ENCODE assay signal across 19 cellular contexts in the genomic region with DNA sequence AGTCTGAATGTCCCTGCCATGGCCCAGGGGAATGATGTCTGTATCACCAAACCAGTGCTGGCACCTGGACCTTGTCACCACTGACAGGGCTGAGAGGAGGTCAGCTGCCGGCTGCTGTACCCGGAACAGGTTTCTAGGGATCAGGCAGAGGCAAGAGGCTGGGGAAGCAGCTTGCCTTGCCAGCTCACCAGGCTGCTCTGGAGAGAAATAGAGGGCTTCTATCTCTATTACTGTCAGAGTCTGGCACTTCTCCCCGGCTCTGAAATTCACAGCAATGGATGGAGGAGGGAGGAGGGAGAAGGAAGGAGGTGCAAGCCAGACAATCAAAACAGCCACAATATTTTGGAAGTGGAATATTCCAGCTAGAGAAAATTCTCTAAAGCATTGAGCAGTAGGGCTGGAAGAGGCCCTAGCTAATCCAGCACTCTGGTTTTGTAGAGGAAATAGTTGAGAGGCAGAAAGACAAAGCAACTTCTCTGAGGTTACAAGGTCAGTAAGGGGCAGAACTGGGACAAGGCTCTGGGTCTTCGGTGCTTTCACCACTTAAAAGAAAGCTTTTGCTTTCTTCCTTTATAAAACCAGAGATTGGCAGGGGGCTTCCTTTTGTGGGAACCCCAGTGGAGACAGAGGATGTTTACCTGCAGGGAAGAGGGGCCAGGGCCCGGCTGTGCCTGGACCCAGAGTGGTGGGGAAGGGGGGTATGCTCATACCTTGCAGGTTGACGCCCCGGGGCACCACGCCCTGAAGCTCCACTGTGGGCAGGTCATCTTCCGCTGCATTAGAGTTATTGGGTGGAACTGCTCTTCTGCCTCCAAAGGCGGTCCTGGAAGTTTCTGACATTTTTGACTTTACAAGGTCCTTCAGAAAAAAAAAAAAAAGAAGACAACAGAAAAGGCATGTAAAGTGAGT. TPM values are rescaled to one million over a fixed set of nuclear protein-coding genes. Genes with fewer than 3 reads are reported as not detected.
A peak's percentile ranks its signal among the peaks of the same experiment; 100 is the strongest.
DNase-seq lines count a peak whose midpoint lies in the region; ATAC-seq and TF ChIP-seq lines count a peak whose summit lies in the region.
"Had no signal": no experiment of that assay in that cellular context is flagged by ENCODE, and none has a peak within 500 bp of the region (broad histone marks: within the 10 kb centered on the region; RNA-seq: fewer than 3 reads in every experiment).

No MANE protein-coding gene starts in this region.

- no peaks in the 10 kb centered on the region for H3K36me3 Mint-ChIP-seq in activated CD4-positive, alpha-beta T cell treated with anti-CD3 and anti-CD28 coated beads, Interleukin-2, amount 10 ng/mL, durations not matched to agents 24 days and 14 days (ENCODE audit: low read depth)
- H3K36me3 Mint-ChIP-seq: activated naive CD8-positive, alpha-beta T cell treated with anti-CD3 and anti-CD28 coated beads for 36 hours; CD8-positive, alpha-beta memory T cell; stimulated activated effector memory CD8-positive, alpha-beta T cell treated with anti-CD3 and anti-CD28 coated beads, Interleukin-12 subunit alpha, Interleukin-12 subunit beta, amount 100 ng/mL, for 72 hours had no signal

- H3K27me3 ChIP-seq in HUES48 (ENCODE audit: control insufficient read depth, insufficient read depth, low read length) (peaks cover 24% of the 10 kb centered on the region), dorsolateral prefrontal cortex (peaks cover 0 to 21% (median 5%) of the 10 kb centered on the region in 45 donors)

- H3K4me3 ChIP-seq in HUES48 (ENCODE audit: low read depth, low read length), result no peak overlapping the region
- peak overlapping the region in 4 of 59 donors; percentile 15 to 51 (median 32) for H3K4me3 ChIP-seq in dorsolateral prefrontal cortex
- H3K4me3 ChIP-seq: lung, thyroid gland had no signal

- H3K9me3 Mint-ChIP-seq in activated CD4-positive, alpha-beta T cell treated with anti-CD3 and anti-CD28 coated beads, Interleukin-2, amount 10 ng/mL, durations not matched to agents 24 days and 14 days, result no peaks in the 10 kb centered on the region
- H3K9me3 Mint-ChIP-seq: activated naive CD8-positive, alpha-beta T cell treated with anti-CD3 and anti-CD28 coated beads for 36 hours; activated T-helper 1 cell treated with anti-CD3 and anti-CD28 coated beads, Interleukin-12 subunit alpha, Interleukin-12 subunit beta, Interleukin-2, Interleukin-4 antibody, amounts not matched to agents 30 ng/mL and 10 ng/mL and 1 ng/mL, durations not matched to agents 14 hours and 24 hours and 36 hours; CD8-positive, alpha-beta memory T cell; stimulated activated effector memory CD8-positive, alpha-beta T cell treated with anti-CD3 and anti-CD28 coated beads, Interleukin-12 subunit alpha, Interleukin-12 subunit beta, amount 100 ng/mL, for 72 hours had no signal

- ATAC-seq in GM18858 (IDR thresholded peaks at IDR 0.05; ENCODE audit: unreplicated experiment), result no peak
- ATAC-seq: HepG2; stimulated activated effector memory CD8-positive, alpha-beta T cell treated with anti-CD3 and anti-CD28 coated beads, Interleukin-12 subunit alpha, Interleukin-12 subunit beta, amount 100 ng/mL, for 72 hours had no signal

- peaks cover 11% of the 10 kb centered on the region; the same call in 1 of the 2 replicates for H3K4me1 ChIP-seq in HUES48 (ENCODE audit: control insufficient read depth, insufficient read depth, low read length)

- no peak for TF ChIP-seq CTCF in dorsolateral prefrontal cortex (IDR thresholded peaks at IDR 0.05 in 54 of 56, conservative IDR thresholded peaks at IDR 0.05 in 2 of 56; ENCODE audit: low read depth in 1 of 56, partially characterized antibody in 56 of 56)

- intact Hi-C loops in dorsolateral prefrontal cortex (cut with DNase I), result loop anchor here in 1 of 2 donors (5.0 to 10.0 kb wide), 2 partner anchors 237 to 311 kb away; a partner anchor contains a TSS
- intact Hi-C loops in activated CD4-positive, alpha-beta T cell treated with anti-CD3 and anti-CD28 coated beads, Interleukin-2, amount 10 ng/mL, durations not matched to agents 24 days and 14 days (cut with micrococcal nuclease), result loop anchor here (10.0 kb wide), 1 partner anchor 227 kb away; no protein-coding TSS in a partner anchor

- H3K9ac ChIP-seq in HUES48 (ENCODE audit: low read depth, low read length), result no peak overlapping the region

- no peaks in the 10 kb centered on the region for H3K9me3 ChIP-seq in HUES48 (ENCODE audit: control insufficient read depth, insufficient read depth, low read length)
- H3K9me3 ChIP-seq: thyroid gland had no signal

- no peaks in the 10 kb centered on the region for H3K4me1 Mint-ChIP-seq in activated CD4-positive, alpha-beta T cell treated with anti-CD3 and anti-CD28 coated beads, Interleukin-2, amount 10 ng/mL, durations not matched to agents 24 days and 14 days
- H3K4me1 Mint-ChIP-seq: activated naive CD8-positive, alpha-beta T cell treated with anti-CD3 and anti-CD28 coated beads for 36 hours; CD8-positive, alpha-beta memory T cell; stimulated activated effector memory CD8-positive, alpha-beta T cell treated with anti-CD3 and anti-CD28 coated beads, Interleukin-12 subunit alpha, Interleukin-12 subunit beta, amount 100 ng/mL, for 72 hours had no signal

- peaks cover 57% of the 10 kb centered on the region for H3K27me3 Mint-ChIP-seq in activated CD4-positive, alpha-beta T cell treated with anti-CD3 and anti-CD28 coated beads, Interleukin-2, amount 10 ng/mL, durations not matched to agents 24 days and 14 days

- H3K36me3 ChIP-seq in HUES48 (ENCODE audit: control insufficient read depth, insufficient read depth, low read length), result no peaks in the 10 kb centered on the region
- H3K36me3 ChIP-seq: thyroid gland had no signal

- no peak overlapping the region for H3K4me3 Mint-ChIP-seq in activated CD4-positive, alpha-beta T cell treated with anti-CD3 and anti-CD28 coated beads, Interleukin-2, amount 10 ng/mL, durations not matched to agents 24 days and 14 days
- H3K4me3 Mint-ChIP-seq: activated naive CD8-positive, alpha-beta T cell treated with anti-CD3 and anti-CD28 coated beads for 36 hours; activated T-helper 1 cell treated with anti-CD3 and anti-CD28 coated beads, Interleukin-12 subunit alpha, Interleukin-12 subunit beta, Interleukin-2, Interleukin-4 antibody, amounts not matched to agents 30 ng/mL and 10 ng/mL and 1 ng/mL, durations not matched to agents 14 hours and 24 hours and 36 hours; CD8-positive, alpha-beta memory T cell; stimulated activated effector memory CD8-positive, alpha-beta T cell treated with anti-CD3 and anti-CD28 coated beads, Interleukin-12 subunit alpha, Interleukin-12 subunit beta, amount 100 ng/mL, for 72 hours had no signal

- H3K27ac Mint-ChIP-seq in activated CD4-positive, alpha-beta T cell treated with anti-CD3 and anti-CD28 coated beads, Interleukin-2, amount 10 ng/mL, durations not matched to agents 24 days and 14 days, result no peak overlapping the region
- H3K27ac Mint-ChIP-seq: activated naive CD8-positive, alpha-beta T cell treated with anti-CD3 and anti-CD28 coated beads for 36 hours; activated T-helper 1 cell treated with anti-CD3 and anti-CD28 coated beads, Interleukin-12 subunit alpha, Interleukin-12 subunit beta, Interleukin-2, Interleukin-4 antibody, amounts not matched to agents 30 ng/mL and 10 ng/mL and 1 ng/mL, durations not matched to agents 14 hours and 24 hours and 36 hours; CD8-positive, alpha-beta memory T cell; stimulated activated effector memory CD8-positive, alpha-beta T cell treated with anti-CD3 and anti-CD28 coated beads, Interleukin-12 subunit alpha, Interleukin-12 subunit beta, amount 100 ng/mL, for 72 hours had no signal

- DNase-seq in dorsolateral prefrontal cortex (peak in 8 of 10 donors; percentile 15 to 68 (median 47)), islet precursor cell (peak; percentile 61), superior temporal gyrus (ENCODE audit: extremely low spot score) (peak; percentile 68), NCI-H2227 (lab: John Stamatoyannopoulos, UW; ENCODE audit: unreplicated experiment) (no peak)
- DNase-seq in activated CD4-positive, alpha-beta T cell treated with anti-CD3 and anti-CD28 coated beads, Interleukin-2, amount 10 ng/mL, durations not matched to agents 24 days and 14 days, result no peak
- DNase-seq: activated CD4-positive, alpha-beta T cell treated with anti-CD3 and anti-CD28 coated beads for 1 hour; activated naive CD8-positive, alpha-beta T cell treated with anti-CD3 and anti-CD28 coated beads for 36 hours; CD8-positive, alpha-beta memory T cell; glutamatergic neuron; NCI-H524 treated with DMSO at 0.1 percent for 48 hours; SW 1271; thyroid gland had no signal

- H3K27ac ChIP-seq in HUES48 (ENCODE audit: low read depth, low read length) (peak overlapping the region; percentile 22), dorsolateral prefrontal cortex (peak overlapping the region in 44 of 59 donors; percentile 31 to 85 (median 62))
- H3K27ac ChIP-seq: thyroid gland had no signal

RNA-seq across cellular contexts. Expression of a gene that starts 2.4 kb away (rescaled TPM):
- total RNA-seq in dorsolateral prefrontal cortex, result 100 to 1,000 TPM in 2 of 120 experiments, 10 to 100 TPM in 56, 1 to 10 TPM in 62; 2.6 to 184 (median 9.8) TPM
- total RNA-seq in activated CD4-positive, alpha-beta T cell treated with anti-CD3 and anti-CD28 coated beads, Interleukin-2, amount 10 ng/mL, durations not matched to agents 24 days and 14 days, result not detected in 2 replicates
- total RNA-seq: activated naive CD8-positive, alpha-beta T cell treated with anti-CD3 and anti-CD28 coated beads for 36 hours; activated T-helper 1 cell treated with anti-CD3 and anti-CD28 coated beads, Interleukin-12 subunit alpha, Interleukin-12 subunit beta, Interleukin-2, Interleukin-4 antibody, amounts not matched to agents 30 ng/mL and 10 ng/mL and 1 ng/mL, durations not matched to agents 14 hours and 24 hours and 36 hours; fibroblast of lung; HepG2 had no signal

Comparison
In these comparisons a context has a peak if more than half of its experiments do, and no peak if none do; other contexts are left out.
1. DNase-seq: peak in dorsolateral prefrontal cortex (8 of 10), islet precursor cell (single experiment) and superior temporal gyrus (single experiment); none in activated CD4-positive, alpha-beta T cell treated with anti-CD3 and anti-CD28 coated beads, Interleukin-2, amount 10 ng/mL, durations not matched to agents 24 days and 14 days (single experiment) and NCI-H2227 (single experiment).